ENCODE assay signal across 9 cellular contexts in genomic region chr2:237427807-237428506, GRCh38. TPM values are rescaled to one million over a fixed set of nuclear protein-coding genes. Genes with fewer than 3 reads are reported as not detected.
DNase-seq lines count a peak whose midpoint lies in the region; ATAC-seq and TF ChIP-seq lines count a peak whose summit lies in the region.
"Had no signal": no experiment of that assay in that cellular context is flagged by ENCODE, and none has a peak within 500 bp of the region (broad histone marks: within the 10 kb centered on the region; RNA-seq: fewer than 3 reads in every experiment).

No MANE protein-coding gene starts in this region.

- H4K20me1 ChIP-seq in MM.1S (ENCODE audit: insufficient read depth, low read length): no peaks in the 10 kb centered on the region

- no peaks in the 10 kb centered on the region for H3K9me3 ChIP-seq in MM.1S (replicated peaks; ENCODE audit: insufficient read depth, low read length)
- no peaks in the 10 kb centered on the region for H3K9me3 ChIP-seq in right atrium auricular region

- H3K9me2 ChIP-seq in MM.1S (replicated peaks; ENCODE audit: insufficient read depth, low read length): no peaks in the 10 kb centered on the region

- peaks cover 18% of the 10 kb centered on the region; the same call in 1 of the 2 replicates for H3K27me3 ChIP-seq in MM.1S (replicated peaks; ENCODE audit: insufficient read depth, low read length)
- no peaks in the 10 kb centered on the region for H3K27me3 ChIP-seq in right atrium auricular region

- H3K9ac ChIP-seq in MM.1S (ENCODE audit: low read length): no peak overlapping the region

- TF ChIP-seq CTCF in GM12865 (IDR thresholded peaks at IDR 0.05; ENCODE audit: insufficient read depth, low read depth, low read length, missing control alignments): no peak
- no peak for TF ChIP-seq CTCF in MM.1S (IDR thresholded peaks at IDR 0.05; ENCODE audit: low read length)
- no peak for TF ChIP-seq CTCF in right atrium auricular region (IDR thresholded peaks at IDR 0.05)

- peaks cover 24% of the 10 kb centered on the region for H3K4me1 ChIP-seq in MM.1S (ENCODE audit: low read length)
- H3K4me1 ChIP-seq in right atrium auricular region: peaks cover 0 to 24% of the 10 kb centered on the region in 2 donors

- H3F3A ChIP-seq in MM.1S (ENCODE audit: insufficient read depth, low read length): peaks cover 7% of the 10 kb centered on the region; the same call in 1 of the 2 replicates

- H3K4me3 ChIP-seq in GM12865 (ENCODE audit: low read depth, low read length) (no peak overlapping the region), MM.1S (ENCODE audit: low read length) (peak overlapping the region; percentile 19; the same call in 1 of the 2 replicates), right atrium auricular region (no peak overlapping the region)

- H2AFZ ChIP-seq in MM.1S (ENCODE audit: low read length): no peak overlapping the region

- DNase-seq in GM12865 (ENCODE audit: low read depth) (peak; percentile 77), MM.1S (peak; percentile 78), activated T-helper 1 cell treated with Interleukin-2 at 50 U/mL for 16 hours (ENCODE audit: low read depth) (peak; percentile 20), right atrium auricular region (ENCODE audit: low spot score) (no peak), superior temporal gyrus (ENCODE audit: extremely low spot score) (no peak)
- peak; percentile 54 to 55 for DNase-seq in stimulated activated CD4-positive, alpha-beta T cell treated with anti-CD3 and anti-CD28 coated beads, Interleukin-1b, Interleukin-23, amount 100 ng/mL, for 4 hours (ENCODE audit: low read depth in 2 of 2)
- DNase-seq: RPMI8226 had no signal

- peak overlapping the region; percentile 66 for H3K4me2 ChIP-seq in MM.1S (ENCODE audit: low read depth, low read length)

- ATAC-seq in GM19455 (IDR thresholded peaks at IDR 0.05; ENCODE audit: unreplicated experiment): no peak
- no peak for ATAC-seq in HG03354 (IDR thresholded peaks at IDR 0.05; ENCODE audit: poor library complexity, severe bottlenecking, unreplicated experiment)

- H3K36me3 ChIP-seq in MM.1S (replicated peaks; ENCODE audit: insufficient read depth, low read length) (no peaks in the 10 kb centered on the region), right atrium auricular region (no peaks in the 10 kb centered on the region)

- H3K27ac ChIP-seq in MM.1S (ENCODE audit: low read length) (peak overlapping the region; percentile 32; the same call in 1 of the 2 replicates), right atrium auricular region (no peak overlapping the region)

- H3K79me2 ChIP-seq in MM.1S (ENCODE audit: low read length): no peaks in the 10 kb centered on the region

RNA-seq across cellular contexts. Expression of gene COL6A3, which starts 14.0 kb away (rescaled TPM):
- total RNA-seq in right atrium auricular region: 100 to 1,000 TPM in 1 of 2 donors, 10 to 100 TPM in 1; 61.6 to 103 TPM

RNA-seq across cellular contexts. Expression of gene MLPH, which starts 59.1 kb away (rescaled TPM):
- total RNA-seq in right atrium auricular region: 100 to 1,000 TPM in 1 of 2 donors, 10 to 100 TPM in 1; 27.1 to 108 TPM

Comparison
In these comparisons a context has a peak if more than half of its experiments do, and no peak if none do; other contexts are left out.
1. DNase-seq: peak in GM12865 (single experiment), MM.1S (single experiment), activated T-helper 1 cell treated with Interleukin-2 at 50 U/mL for 16 hours (single experiment) and stimulated activated CD4-positive, alpha-beta T cell treated with anti-CD3 and anti-CD28 coated beads, Interleukin-1b, Interleukin-23, amount 100 ng/mL, for 4 hours (2 of 2); none in right atrium auricular region (single experiment) and superior temporal gyrus (single experiment).